Comparison of ENCODE assay signal across 28 cellular contexts in the genomic region with DNA sequence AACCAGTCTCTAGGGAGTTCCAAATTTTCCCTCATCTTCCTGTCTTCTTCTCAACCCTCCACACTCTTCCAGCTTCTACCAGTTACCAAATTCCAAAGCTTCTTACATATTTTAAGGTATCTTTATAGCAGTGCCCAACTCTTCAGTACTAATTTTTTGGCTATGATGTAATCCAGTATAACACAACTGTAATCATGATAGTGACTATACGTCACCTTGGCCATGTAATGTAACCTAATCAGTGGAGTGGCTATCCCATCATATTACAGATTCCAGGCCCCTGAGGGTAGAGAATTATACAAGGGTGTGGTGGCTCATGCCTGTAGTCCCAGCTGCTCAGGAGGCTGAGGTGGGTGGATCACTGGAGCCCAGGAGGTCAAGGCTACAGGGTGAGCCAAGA.
"Had no signal": no experiment of that assay in that cellular context is flagged by ENCODE, and none has a peak within 500 bp of the region (broad histone marks: within the 10 kb centered on the region; RNA-seq: fewer than 3 reads in every experiment).

No MANE protein-coding gene starts in this region.

- H3K9me3 Mint-ChIP-seq: activated CD4-positive, alpha-beta memory T cell treated with anti-CD3 and anti-CD28 coated beads, Interleukin-2, amount 10 ng/mL, durations not matched to agents 7 days and 5 days; activated naive CD4-positive, alpha-beta T cell treated with anti-CD3 and anti-CD28 coated beads, Interleukin-2, amount 10 ng/mL, durations not matched to agents 7 days and 5 days; neural progenitor cell had no signal

- H3K9me3 ChIP-seq: ascending aorta had no signal

- H3K27me3 Mint-ChIP-seq: activated CD4-positive, alpha-beta memory T cell treated with anti-CD3 and anti-CD28 coated beads, Interleukin-2, amount 10 ng/mL, durations not matched to agents 7 days and 5 days; activated CD4-positive, alpha-beta T cell treated with anti-CD3 and anti-CD28 coated beads, Interleukin-2, amount 10 ng/mL, durations not matched to agents 7 days and 5 days; activated naive CD4-positive, alpha-beta T cell treated with anti-CD3 and anti-CD28 coated beads, Interleukin-2, amount 10 ng/mL, durations not matched to agents 7 days and 5 days; activated naive CD8-positive, alpha-beta T cell treated with anti-CD3 and anti-CD28 coated beads, Interleukin-2, amount 10 ng/mL, durations not matched to agents 7 days and 5 days; activated T-cell treated with anti-CD3 and anti-CD28 coated beads, Interleukin-2, amount 50 U/mL, for 24 hours; dendritic cell treated with granulocyte-macrophage colony-stimulating factor and Interleukin-4, amounts not matched to agents 40 ng/mL and 50 ng/mL, for 4 days had no signal

- DNase-seq: activated CD4-positive, alpha-beta memory T cell treated with anti-CD3 and anti-CD28 coated beads, Interleukin-2, amount 10 ng/mL, durations not matched to agents 7 days and 5 days; activated CD4-positive, alpha-beta T cell treated with anti-CD3 and anti-CD28 coated beads for 1 hour; activated CD4-positive, alpha-beta T cell treated with anti-CD3 and anti-CD28 coated beads, Interleukin-2, amount 10 ng/mL, durations not matched to agents 7 days and 5 days; activated CD8-positive, alpha-beta memory T cell treated with anti-CD3 and anti-CD28 coated beads, Interleukin-2, amount 50 U/mL, for 48 hours; activated gamma-delta T cell; activated naive CD4-positive, alpha-beta T cell treated with anti-CD3 and anti-CD28 coated beads, Interleukin-2, amount 10 ng/mL, durations not matched to agents 7 days and 5 days; activated naive CD8-positive, alpha-beta T cell treated with anti-CD3 and anti-CD28 coated beads, Interleukin-2, amount 10 ng/mL, durations not matched to agents 7 days and 5 days; activated T-cell treated with anti-CD3 and anti-CD28 coated beads, Interleukin-2, amount 50 U/mL, for 24 hours; brain microvascular endothelial cell; foreskin fibroblast; head of caudate nucleus; hippocampal formation; immature natural killer cell; kidney; left colon; naive thymus-derived CD8-positive, alpha-beta T cell; occipital lobe; stimulated activated CD4-positive, alpha-beta T cell treated with anti-CD3 and anti-CD28 coated beads, Interleukin-2, amount 100 ng/mL, for 48 hours; stimulated activated naive CD4-positive, alpha-beta T cell treated with Interleukin-2 at 50 U/mL for 16 hours had no signal

- H3K36me3 ChIP-seq: ascending aorta, brain microvascular endothelial cell, neural progenitor cell, right atrium auricular region had no signal

- H3K27ac ChIP-seq: ascending aorta, brain microvascular endothelial cell, neural progenitor cell, parathyroid adenoma, right atrium auricular region, tibial nerve had no signal

- ATAC-seq: esophagus mucosa; left colon; naive thymus-derived CD8-positive, alpha-beta T cell had no signal

- H3K4me3 ChIP-seq: ascending aorta, neural progenitor cell, right atrium auricular region, tibial nerve had no signal

- H3K4me3 Mint-ChIP-seq: activated CD4-positive, alpha-beta memory T cell treated with anti-CD3 and anti-CD28 coated beads, Interleukin-2, amount 10 ng/mL, durations not matched to agents 7 days and 5 days; activated CD4-positive, alpha-beta T cell treated with anti-CD3 and anti-CD28 coated beads, Interleukin-2, amount 10 ng/mL, durations not matched to agents 7 days and 5 days; activated naive CD4-positive, alpha-beta T cell treated with anti-CD3 and anti-CD28 coated beads, Interleukin-2, amount 10 ng/mL, durations not matched to agents 7 days and 5 days; activated naive CD8-positive, alpha-beta T cell treated with anti-CD3 and anti-CD28 coated beads, Interleukin-2, amount 10 ng/mL, durations not matched to agents 7 days and 5 days; activated T-cell treated with anti-CD3 and anti-CD28 coated beads, Interleukin-2, amount 50 U/mL, for 24 hours; dendritic cell treated with granulocyte-macrophage colony-stimulating factor and Interleukin-4, amounts not matched to agents 40 ng/mL and 50 ng/mL, for 4 days; endodermal cell; immature natural killer cell; mesothelial cell of epicardium; naive thymus-derived CD8-positive, alpha-beta T cell; neural progenitor cell had no signal

- H3K4me1 ChIP-seq: ascending aorta, neural progenitor cell, parathyroid adenoma, tibial nerve had no signal

- H3K27me3 ChIP-seq: ascending aorta, brain microvascular endothelial cell, neural progenitor cell, right atrium auricular region, tibial nerve had no signal

- H3K27ac Mint-ChIP-seq: activated CD4-positive, alpha-beta memory T cell treated with anti-CD3 and anti-CD28 coated beads, Interleukin-2, amount 10 ng/mL, durations not matched to agents 7 days and 5 days; activated CD4-positive, alpha-beta T cell treated with anti-CD3 and anti-CD28 coated beads, Interleukin-2, amount 10 ng/mL, durations not matched to agents 7 days and 5 days; activated naive CD4-positive, alpha-beta T cell treated with anti-CD3 and anti-CD28 coated beads, Interleukin-2, amount 10 ng/mL, durations not matched to agents 7 days and 5 days; activated naive CD8-positive, alpha-beta T cell treated with anti-CD3 and anti-CD28 coated beads, Interleukin-2, amount 10 ng/mL, durations not matched to agents 7 days and 5 days; activated T-cell treated with anti-CD3 and anti-CD28 coated beads, Interleukin-2, amount 50 U/mL, for 24 hours; dendritic cell treated with granulocyte-macrophage colony-stimulating factor and Interleukin-4, amounts not matched to agents 40 ng/mL and 50 ng/mL, for 4 days; endodermal cell; immature natural killer cell; mesothelial cell of epicardium; naive thymus-derived CD8-positive, alpha-beta T cell; neural progenitor cell had no signal

- H3K4me1 Mint-ChIP-seq: activated CD4-positive, alpha-beta memory T cell treated with anti-CD3 and anti-CD28 coated beads, Interleukin-2, amount 10 ng/mL, durations not matched to agents 7 days and 5 days; activated CD4-positive, alpha-beta T cell treated with anti-CD3 and anti-CD28 coated beads, Interleukin-2, amount 10 ng/mL, durations not matched to agents 7 days and 5 days; activated naive CD4-positive, alpha-beta T cell treated with anti-CD3 and anti-CD28 coated beads, Interleukin-2, amount 10 ng/mL, durations not matched to agents 7 days and 5 days; activated naive CD8-positive, alpha-beta T cell treated with anti-CD3 and anti-CD28 coated beads, Interleukin-2, amount 10 ng/mL, durations not matched to agents 7 days and 5 days; endodermal cell; immature natural killer cell; mesothelial cell of epicardium; neural progenitor cell had no signal

- H3K36me3 Mint-ChIP-seq: activated naive CD4-positive, alpha-beta T cell treated with anti-CD3 and anti-CD28 coated beads, Interleukin-2, amount 10 ng/mL, durations not matched to agents 7 days and 5 days; activated naive CD8-positive, alpha-beta T cell treated with anti-CD3 and anti-CD28 coated beads, Interleukin-2, amount 10 ng/mL, durations not matched to agents 7 days and 5 days; immature natural killer cell; naive thymus-derived CD8-positive, alpha-beta T cell; neural progenitor cell had no signal
